ENCODE assay signal across 26 cellular contexts in the genomic region with DNA sequence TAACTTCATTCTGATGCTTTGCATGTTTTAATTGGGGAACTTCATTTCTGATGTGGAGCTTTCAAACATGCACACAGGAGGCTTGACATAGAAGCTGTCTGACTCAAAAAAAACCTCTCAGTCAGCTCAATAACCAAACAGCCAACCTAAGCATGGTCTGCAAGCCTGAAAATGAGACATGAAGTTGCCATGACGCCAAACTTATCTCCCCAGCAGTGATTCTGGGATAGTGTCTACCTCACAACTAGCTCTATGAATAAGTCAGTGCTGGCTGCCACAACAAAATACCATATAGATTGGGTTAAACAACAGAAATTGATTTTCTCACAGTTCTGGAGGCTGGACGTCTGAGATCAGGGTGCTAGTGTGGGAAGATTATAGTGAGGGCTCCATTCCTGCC.
"Had no signal": no experiment of that assay in that cellular context is flagged by ENCODE, and none has a peak within 500 bp of the region (broad histone marks: within the 10 kb centered on the region; RNA-seq: fewer than 3 reads in every experiment).

No MANE protein-coding gene starts in this region.

- ATAC-seq: natural killer cell, right cardiac atrium, sciatic nerve, upper lobe of right lung had no signal

- DNase-seq: islet precursor cell; left ventricle myocardium inferior; mesendoderm; naive B cell; natural killer cell; nephron progenitor cell; ovary; retina; right cardiac atrium; stimulated activated CD4-positive, alpha-beta T cell treated with anti-CD3 and anti-CD28 coated beads, Interleukin-12 subunit alpha, Interleukin-12 subunit beta, amount 100 ng/mL, for 4 hours; stimulated activated CD4-positive, alpha-beta T cell treated with anti-CD3 and anti-CD28 coated beads, Interleukin-15, amount 100 ng/mL, for 24 hours; stimulated activated CD4-positive, alpha-beta T cell treated with anti-CD3 and anti-CD28 coated beads, Interleukin-2, amount 100 ng/mL, for 24 hours; stimulated activated CD4-positive, alpha-beta T cell treated with anti-CD3 and anti-CD28 coated beads, Interleukin-4, amount 100 ng/mL, for 1 hour; stimulated activated naive CD4-positive, alpha-beta T cell; tibial artery; trophoblast cell; upper lobe of right lung had no signal

- H3K36me3 ChIP-seq: ovary, prostate gland, thoracic aorta, upper lobe of right lung had no signal

- H3K27me3 Mint-ChIP-seq: naive B cell; stimulated activated naive CD8-positive, alpha-beta T cell treated with anti-CD3 and anti-CD28 coated beads, Interleukin-15, Interleukin-2, amounts not matched to agents 100 ng/mL and 50 ng/mL, for 24 hours had no signal

- H3K27ac Mint-ChIP-seq: mesothelial cell of epicardium; natural killer cell; nephron progenitor cell; stimulated activated naive CD8-positive, alpha-beta T cell treated with anti-CD3 and anti-CD28 coated beads, Interleukin-15, Interleukin-2, amounts not matched to agents 100 ng/mL and 50 ng/mL, for 24 hours had no signal

- H3K9me3 ChIP-seq: left ventricle myocardium inferior, ovary, prostate gland, suprapubic skin, thoracic aorta, tibial artery, upper lobe of right lung had no signal

- H3K4me1 ChIP-seq: left ventricle myocardium inferior, prostate gland, suprapubic skin, tibial artery, upper lobe of right lung had no signal

- H3K4me3 ChIP-seq: left ventricle myocardium inferior, lung, ovary, prostate gland, skin epidermis, suprapubic skin, thoracic aorta, tibial artery, upper lobe of right lung had no signal

- H3K4me3 Mint-ChIP-seq: mesothelial cell of epicardium; naive B cell; natural killer cell; nephron progenitor cell; stimulated activated naive CD8-positive, alpha-beta T cell treated with anti-CD3 and anti-CD28 coated beads, Interleukin-15, Interleukin-2, amounts not matched to agents 100 ng/mL and 50 ng/mL, for 24 hours had no signal

- H3K9me3 Mint-ChIP-seq: naive B cell; natural killer cell; stimulated activated naive CD8-positive, alpha-beta T cell treated with anti-CD3 and anti-CD28 coated beads, Interleukin-15, Interleukin-2, amounts not matched to agents 100 ng/mL and 50 ng/mL, for 24 hours had no signal

- H3K4me1 Mint-ChIP-seq: mesothelial cell of epicardium, nephron progenitor cell had no signal

- H3K27ac ChIP-seq: left ventricle myocardium inferior, ovary, prostate gland, skin epidermis, suprapubic skin, thoracic aorta, tibial artery, upper lobe of right lung had no signal

- H3K27me3 ChIP-seq: ovary, suprapubic skin, tibial artery, upper lobe of right lung had no signal

- FAIRE-seq: urothelium cell line had no signal

- H3K36me3 Mint-ChIP-seq: mesothelial cell of epicardium had no signal
